Comparison of ENCODE assay signal across 8 cellular contexts in genomic region chr19:17605761-17606745, GRCh38. TPM values are rescaled to one million over a fixed set of nuclear protein-coding genes. Genes with fewer than 3 reads are reported as not detected.
DNase-seq lines count a peak whose midpoint lies in the region; ATAC-seq lines count a peak whose summit lies in the region.

No MANE protein-coding gene starts in this region.

- DNase-seq in NCI-H2107 (lab: John Stamatoyannopoulos, UW) = peak; percentile 56
- DNase-seq in NCI-H2107 treated with DMSO at 0.1 percent for 48 hours (lab: John Stamatoyannopoulos, UW; ENCODE audit: unreplicated experiment) = no peak
- peak; percentile 75 to 91 for DNase-seq in NCI-H526 (lab: John Stamatoyannopoulos, UW)
- DNase-seq in activated CD8-positive, alpha-beta memory T cell treated with anti-CD3 and anti-CD28 coated beads for 48 hours (ENCODE audit: low read depth in 2 of 3, low spot score in 2 of 3) = peak; percentile 59 to 63 (median 61)
- DNase-seq in epidermal melanocyte (ENCODE audit: insufficient read length, low spot score) = peak; percentile 70
- DNase-seq in stimulated activated CD8-positive, alpha-beta memory T cell treated with anti-CD3 and anti-CD28 coated beads, Interleukin-4, amount 100 ng/mL, for 24 hours (ENCODE audit: low read depth) = peak; percentile 61

- peak; percentile 55 for ATAC-seq in HG03097 (IDR thresholded peaks at IDR 0.05; ENCODE audit: low FRiP score, unreplicated experiment)

- no peaks in the 10 kb centered on the region for H3K9me3 ChIP-seq in mononuclear cell (ENCODE audit: low read depth, low read length)

- peaks cover 4% of the 10 kb centered on the region for H3K27me3 ChIP-seq in mononuclear cell (ENCODE audit: insufficient read depth, low read length)

- H3K4me1 ChIP-seq in mononuclear cell (ENCODE audit: insufficient read depth, low read length) = peaks cover 12% of the 10 kb centered on the region

- H3K4me3 ChIP-seq in mononuclear cell (ENCODE audit: low read length) = peak overlapping the region; percentile 32

RNA-seq across cellular contexts. Expression of gene COLGALT1, which starts 50.6 kb away (rescaled TPM):
- total RNA-seq in mononuclear cell = 25.3 TPM
